In the genomic region with DNA sequence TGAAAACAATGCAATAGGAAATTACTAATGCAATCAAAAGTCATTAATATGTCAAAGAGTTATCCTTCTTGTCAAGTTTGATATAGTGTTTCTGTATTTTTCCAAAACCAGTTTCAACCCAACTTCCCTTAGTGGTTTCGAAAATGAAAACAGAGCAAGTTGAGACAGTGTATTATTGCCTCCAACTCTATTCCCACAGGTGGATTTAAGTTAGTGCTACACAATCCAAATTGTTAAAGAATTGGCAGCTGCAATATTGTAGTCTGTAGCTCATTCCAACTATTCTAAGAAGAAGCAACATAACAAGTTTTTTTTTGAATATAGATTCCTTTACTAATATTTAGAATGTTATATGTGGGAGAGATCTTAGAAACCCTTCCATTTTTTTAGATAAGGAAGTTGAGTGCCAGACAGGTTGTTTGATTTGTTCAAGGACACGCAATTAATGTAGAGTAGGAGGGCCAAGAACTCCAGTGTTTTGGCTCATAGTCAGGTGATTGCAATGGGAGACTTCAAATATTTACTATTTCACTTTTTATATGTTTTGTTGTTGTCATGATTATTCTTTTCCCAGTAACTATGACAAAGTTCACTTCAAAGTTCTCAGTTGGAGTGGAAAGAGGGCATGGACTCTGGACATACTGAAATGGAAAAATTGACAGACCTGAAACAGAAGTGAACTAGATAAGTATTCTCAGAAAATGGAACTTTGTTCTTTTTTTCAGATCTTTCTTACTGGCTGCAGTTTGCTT, we compare ENCODE assay signal across 16 cellular contexts.
"Had no signal": no experiment of that assay in that cellular context is flagged by ENCODE, and none has a peak within 500 bp of the region (broad histone marks: within the 10 kb centered on the region; RNA-seq: fewer than 3 reads in every experiment).

No MANE protein-coding gene starts in this region.

- H3K36me3 ChIP-seq: brain microvascular endothelial cell, neural progenitor cell, ovary, SJSA1, tibial nerve had no signal

- H3K27ac Mint-ChIP-seq: activated CD4-positive, alpha-beta T cell treated with anti-CD3 and anti-CD28 coated beads, Interleukin-2, amount 10 ng/mL, durations not matched to agents 7 days and 5 days; activated naive CD8-positive, alpha-beta T cell; neural progenitor cell; stimulated activated effector memory CD8-positive, alpha-beta T cell treated with anti-CD3 and anti-CD28 coated beads, Interleukin-12 subunit alpha, Interleukin-12 subunit beta, amount 100 ng/mL, for 72 hours; WTC11 had no signal

- H3K27ac ChIP-seq: brain microvascular endothelial cell, neural progenitor cell, ovary, SJSA1 had no signal

- H3K4me1 ChIP-seq: neural progenitor cell, SJSA1 had no signal

- H3K9me3 ChIP-seq: ovary, SJSA1, tibial nerve had no signal

- H3K4me1 Mint-ChIP-seq: activated CD4-positive, alpha-beta T cell treated with anti-CD3 and anti-CD28 coated beads, Interleukin-2, amount 10 ng/mL, durations not matched to agents 7 days and 5 days; neural progenitor cell; stimulated activated effector memory CD8-positive, alpha-beta T cell treated with anti-CD3 and anti-CD28 coated beads, Interleukin-12 subunit alpha, Interleukin-12 subunit beta, amount 100 ng/mL, for 72 hours; WTC11 had no signal

- H3K36me3 Mint-ChIP-seq: activated naive CD8-positive, alpha-beta T cell; neural progenitor cell; stimulated activated effector memory CD8-positive, alpha-beta T cell treated with anti-CD3 and anti-CD28 coated beads, Interleukin-12 subunit alpha, Interleukin-12 subunit beta, amount 100 ng/mL, for 72 hours; WTC11 had no signal

- ATAC-seq: left lobe of liver; stimulated activated effector memory CD8-positive, alpha-beta T cell treated with anti-CD3 and anti-CD28 coated beads, Interleukin-12 subunit alpha, Interleukin-12 subunit beta, amount 100 ng/mL, for 72 hours; WTC11 had no signal

- H3K27me3 Mint-ChIP-seq: activated CD4-positive, alpha-beta T cell treated with anti-CD3 and anti-CD28 coated beads, Interleukin-2, amount 10 ng/mL, durations not matched to agents 7 days and 5 days had no signal

- DNase-seq: activated CD4-positive, alpha-beta T cell treated with anti-CD3 and anti-CD28 coated beads, Interleukin-2, amount 10 ng/mL, durations not matched to agents 7 days and 5 days; activated CD8-positive, alpha-beta memory T cell treated with anti-CD3 and anti-CD28 coated beads for 24 hours; activated gamma-delta T cell treated with Interleukin-2 at 50 U/mL for 16 hours; amygdala; brain microvascular endothelial cell; cerebellar nuclear complex; effector memory CD4-positive, alpha-beta T cell; ovary; T-helper 2 cell had no signal

- H3K4me3 ChIP-seq: neural progenitor cell, ovary, SJSA1, tibial nerve had no signal

- H3K9me3 Mint-ChIP-seq: activated CD4-positive, alpha-beta T cell treated with anti-CD3 and anti-CD28 coated beads, Interleukin-2, amount 10 ng/mL, durations not matched to agents 7 days and 5 days; neural progenitor cell; WTC11 had no signal

- H3K27me3 ChIP-seq: brain microvascular endothelial cell, neural progenitor cell, ovary, SJSA1, tibial nerve had no signal

- H3K4me3 Mint-ChIP-seq: activated CD4-positive, alpha-beta T cell treated with anti-CD3 and anti-CD28 coated beads, Interleukin-2, amount 10 ng/mL, durations not matched to agents 7 days and 5 days; activated naive CD8-positive, alpha-beta T cell; neural progenitor cell; stimulated activated effector memory CD8-positive, alpha-beta T cell treated with anti-CD3 and anti-CD28 coated beads, Interleukin-12 subunit alpha, Interleukin-12 subunit beta, amount 100 ng/mL, for 72 hours; WTC11 had no signal
